ENCODE assay signal across 8 cellular contexts in the genomic region with DNA sequence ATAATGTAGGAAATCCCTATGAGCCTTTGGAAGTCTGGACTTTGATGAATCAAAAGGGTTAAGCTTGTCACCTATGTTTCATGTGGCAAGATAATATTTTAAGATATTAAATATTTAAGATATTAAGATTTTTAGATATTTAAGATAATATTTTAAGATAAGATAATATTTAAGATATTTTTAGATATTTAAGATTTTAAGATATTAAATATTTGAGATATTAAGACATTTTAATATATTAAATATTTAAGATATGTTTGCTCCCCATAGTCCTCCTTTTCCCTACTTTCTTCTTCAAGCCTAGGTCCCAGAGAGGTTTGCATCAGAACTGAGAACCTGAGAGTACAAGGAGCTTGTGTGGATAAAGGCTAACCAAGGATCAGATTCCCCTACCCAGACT.
"Had no signal": no experiment of that assay in that cellular context is flagged by ENCODE, and none has a peak within 500 bp of the region (broad histone marks: within the 10 kb centered on the region; RNA-seq: fewer than 3 reads in every experiment).

No MANE protein-coding gene starts in this region.

- H2AFZ ChIP-seq: GM23248 had no signal

- DNase-seq: GM23248, GOT3, H7, HCEC 1CT, IMR-90, KG1 had no signal

- H3K27ac ChIP-seq: GM23248 had no signal

- ATAC-seq: K562 had no signal

- FAIRE-seq: HTR-8/SVneo, K562 had no signal

- H3K9ac ChIP-seq: GM23248 had no signal
